In the genomic region with DNA sequence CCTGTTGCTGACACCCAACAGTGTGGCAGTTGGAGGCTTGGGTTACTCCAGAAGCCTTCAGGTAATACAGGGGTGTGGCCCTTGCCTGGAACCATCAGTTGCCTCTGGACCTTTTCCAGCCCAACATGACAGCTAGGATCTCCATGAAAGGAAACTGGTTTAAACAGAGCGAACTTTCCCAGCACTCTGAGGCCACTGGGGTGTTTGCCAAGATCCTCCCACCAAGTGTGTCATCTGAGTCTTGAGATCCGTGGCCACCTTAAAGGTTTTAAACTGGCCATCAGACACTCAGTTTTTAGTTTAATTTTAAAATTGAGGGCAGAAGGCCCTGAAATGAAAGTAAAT, we compare ENCODE assay signal across 14 cellular contexts. TPM values are rescaled to one million over a fixed set of nuclear protein-coding genes. Genes with fewer than 3 reads are reported as not detected.
DNase-seq lines count a peak whose midpoint lies in the region; ATAC-seq, FAIRE-seq and TF ChIP-seq lines count a peak whose summit lies in the region.
"Had no signal": no experiment of that assay in that cellular context is flagged by ENCODE, and none has a peak within 500 bp of the region (broad histone marks: within the 10 kb centered on the region; RNA-seq: fewer than 3 reads in every experiment).

No MANE protein-coding gene starts in this region.

- FAIRE-seq in GM19239 (lab: Jason Lieb, UNC): no peak

- H3K36me3 Mint-ChIP-seq in CD8-positive, alpha-beta memory T cell: no peaks in the 10 kb centered on the region
- H3K36me3 Mint-ChIP-seq: naive thymus-derived CD4-positive, alpha-beta T cell had no signal

- 0 out of 2 replicates have a peak overlapping the region, but pooled peaks have one; percentile 3 for H3K9ac ChIP-seq in OCI-LY3 (ENCODE audit: low read length)

- H3K27me3 ChIP-seq in CD8-positive, alpha-beta memory T cell (ENCODE audit: insufficient read depth, low read length, poor library complexity, severe bottlenecking): peaks cover 3% of the 10 kb centered on the region
- peaks cover 31% of the 10 kb centered on the region for H3K27me3 ChIP-seq in OCI-LY3 (ENCODE audit: low read depth, low read length)
- H3K27me3 ChIP-seq: ascending aorta had no signal

- no peak for DNase-seq in CD8-positive, alpha-beta memory T cell
- DNase-seq in epithelial cell of esophagus (ENCODE audit: low read depth) (peak; percentile 79), myocyte (ENCODE audit: low read depth) (peak; percentile 37), SIG-M5 treated with dmso at 0.1 percent for 504 hours (lab: John Stamatoyannopoulos, UW; ENCODE audit: unreplicated experiment) (no peak), GM19239 (ENCODE audit: insufficient read length, low spot score) (no peak)
- DNase-seq: Caco-2 had no signal

- no peak overlapping the region for H3K4me3 Mint-ChIP-seq in CD8-positive, alpha-beta memory T cell
- H3K4me3 Mint-ChIP-seq: naive thymus-derived CD4-positive, alpha-beta T cell had no signal

- TF ChIP-seq CTCF in OCI-LY3 (IDR thresholded peaks at IDR 0.05; ENCODE audit: low read depth, low read length) (no peak), epithelial cell of esophagus (IDR thresholded peaks at IDR 0.05; ENCODE audit: insufficient read depth, low read depth, low read length, missing control alignments) (no peak)

- no peak overlapping the region for H3K27ac Mint-ChIP-seq in CD8-positive, alpha-beta memory T cell

- no peaks in the 10 kb centered on the region for H3K36me3 ChIP-seq in CD8-positive, alpha-beta memory T cell (ENCODE audit: insufficient read depth, low read length)
- no peaks in the 10 kb centered on the region for H3K36me3 ChIP-seq in OCI-LY3 (replicated peaks; ENCODE audit: low read depth, low read length)
- H3K36me3 ChIP-seq: ascending aorta had no signal

- no peaks in the 10 kb centered on the region for H3K9me3 ChIP-seq in CD8-positive, alpha-beta memory T cell (ENCODE audit: low read length)
- H3K9me3 ChIP-seq in OCI-LY3 (ENCODE audit: insufficient read depth, low read length): no peaks in the 10 kb centered on the region
- H3K9me3 ChIP-seq: ascending aorta, Caco-2 had no signal

- ATAC-seq in HG02763 (IDR thresholded peaks at IDR 0.05; ENCODE audit: unreplicated experiment) (no peak), HG03095 (IDR thresholded peaks at IDR 0.05; ENCODE audit: unreplicated experiment) (no peak)

- POLR2A ChIA-PET in CD8-positive, alpha-beta memory T cell (lab: Charles Lee): interaction anchor here (0.6 kb wide), 1 partner anchor 113 kb away, joined by 4 read pairs; no protein-coding TSS in a partner anchor

- no peaks in the 10 kb centered on the region for H3K79me2 ChIP-seq in OCI-LY3 (ENCODE audit: low read length)

- CTCF ChIA-PET in CD8-positive, alpha-beta memory T cell (lab: Charles Lee): interaction anchor here (0.6 to 1.3 kb wide), 8 partner anchors 11 to 262 kb away, joined by 3 to 13 read pairs (median 4); partner anchors contain the start of gene DUSP12

- H3K27ac ChIP-seq in CD8-positive, alpha-beta memory T cell (ENCODE audit: low read depth, low read length): peak overlapping the region; percentile 34
- H3K27ac ChIP-seq in OCI-LY3 (ENCODE audit: low read length): no peak overlapping the region
- H3K27ac ChIP-seq: ascending aorta had no signal

- H2AFZ ChIP-seq in OCI-LY3 (ENCODE audit: low read depth, low read length): peak overlapping the region; percentile 5; the same call in 1 of the 2 replicates

- H3K4me1 Mint-ChIP-seq in CD8-positive, alpha-beta memory T cell: peaks cover 14 to 25% (median 24%) of the 10 kb centered on the region in 3 donors

- no peaks in the 10 kb centered on the region for H3K9me3 Mint-ChIP-seq in CD8-positive, alpha-beta memory T cell
- H3K9me3 Mint-ChIP-seq: naive thymus-derived CD4-positive, alpha-beta T cell had no signal

- no peak overlapping the region for H3K4me3 ChIP-seq in CD8-positive, alpha-beta memory T cell (ENCODE audit: low read length)
- peak overlapping the region; percentile 48 for H3K4me3 ChIP-seq in OCI-LY3 (ENCODE audit: low read length)
- no peak overlapping the region for H3K4me3 ChIP-seq in epithelial cell of esophagus (ENCODE audit: low read length)

- H4K20me1 ChIP-seq in OCI-LY3 (ENCODE audit: insufficient read depth, low read length): no peaks in the 10 kb centered on the region

- H3K4me2 ChIP-seq in OCI-LY3 (ENCODE audit: low read length): peak overlapping the region; percentile 50

- peaks cover 17 to 30% of the 10 kb centered on the region in 2 donors for H3K27me3 Mint-ChIP-seq in CD8-positive, alpha-beta memory T cell

- peaks cover 9% of the 10 kb centered on the region for H3K4me1 ChIP-seq in CD8-positive, alpha-beta memory T cell (ENCODE audit: insufficient read depth, low read length)
- peaks cover 9% of the 10 kb centered on the region; the same call in 1 of the 2 replicates for H3K4me1 ChIP-seq in OCI-LY3 (ENCODE audit: low read length)
- H3K4me1 ChIP-seq: ascending aorta, Caco-2 had no signal

RNA-seq across cellular contexts. Expression of gene FCGR2A, which starts 17.8 kb away (rescaled TPM):
- total RNA-seq in CD8-positive, alpha-beta memory T cell: under 1 TPM; 0.46 to 0.82 TPM
- polyA plus RNA-seq in CD8-positive, alpha-beta memory T cell: not detected
- total RNA-seq in myocyte: not detected in 2 replicates
- not detected for polyA plus RNA-seq in myocyte (2012)
- total RNA-seq: activated CD8-positive, alpha-beta memory T cell treated with anti-CD3 and anti-CD28 coated beads for 36 hours; Caco-2; H7; HT-29 had no signal

RNA-seq across cellular contexts. Expression of gene HSPA6, which starts 36.9 kb away (rescaled TPM):
- total RNA-seq in CD8-positive, alpha-beta memory T cell: 1 to 10 TPM in 1 of 2 experiments, under 1 TPM in 1; 0.90 to 1.3 TPM
- polyA plus RNA-seq in CD8-positive, alpha-beta memory T cell: 1.4 TPM
- not detected in 2 replicates for total RNA-seq in myocyte
- 0.04 TPM for polyA plus RNA-seq in myocyte (2012)
- total RNA-seq: H7 had no signal
- polyA plus RNA-seq: naive thymus-derived CD4-positive, alpha-beta T cell had no signal

Comparison
In these comparisons a context has a peak if more than half of its experiments do, and no peak if none do; other contexts are left out.
1. DNase-seq: peak in epithelial cell of esophagus (single experiment) and myocyte (single experiment); none in CD8-positive, alpha-beta memory T cell (0 of 5), SIG-M5 treated with dmso at 0.1 percent for 504 hours (single experiment) and GM19239 (single experiment).